Comparison of ENCODE assay signal across 1 cellular context in genomic region chr11:7077101-7077500, GRCh38.
A peak's percentile ranks its signal among the peaks of the same experiment; 100 is the strongest.
TF ChIP-seq lines count a peak whose summit lies in the region.

No MANE protein-coding gene starts in this region.

TF ChIP-seq in H1, 55 proteins besides CTCF, POLR2A, EP300 and RAD21:
- TF ChIP-seq SP4 (IDR thresholded peaks at IDR 0.05; ENCODE audit: low read length) (no peak), RNF2 (IDR thresholded peaks at IDR 0.05; ENCODE audit: borderline replicate concordance, low read depth, low read length, missing control alignments, poor library complexity, severe bottlenecking) (no peak), CHD2 (IDR thresholded peaks at IDR 0.05; ENCODE audit: low read length) (no peak), TEAD4 (IDR thresholded peaks at IDR 0.05; ENCODE audit: low read depth, low read length) (peak; percentile 82), MAFK (IDR thresholded peaks at IDR 0.05; ENCODE audit: low read depth, low read length) (no peak), CEBPB (IDR thresholded peaks at IDR 0.05; ENCODE audit: low read depth, low read length) (no peak), PHF8 (conservative IDR thresholded peaks at IDR 0.05; ENCODE audit: low read depth, low read length) (no peak)
